ENCODE assay signal across 21 cellular contexts in the genomic region with DNA sequence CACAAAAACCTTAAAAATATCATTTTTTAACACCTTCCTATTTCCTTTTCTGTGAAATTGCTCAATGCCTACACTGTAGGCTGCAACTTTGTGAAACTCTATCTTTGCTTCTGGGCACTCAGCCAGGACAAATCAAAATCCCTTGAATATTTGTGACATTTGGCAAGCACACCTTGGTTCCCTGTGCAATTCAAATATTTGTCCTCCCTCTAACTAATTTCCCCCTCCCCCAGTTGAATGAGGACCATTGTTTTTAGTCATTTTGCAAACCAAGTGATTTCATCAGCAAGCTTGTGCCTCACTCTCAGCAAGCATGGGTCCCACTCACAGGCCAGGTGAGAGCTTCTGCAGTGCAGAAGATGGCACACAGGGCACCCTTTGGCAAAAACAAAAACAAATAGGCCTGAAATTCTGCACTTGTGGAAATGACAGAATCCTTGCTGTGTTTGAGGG.
DNase-seq lines count a peak whose midpoint lies in the region; ATAC-seq lines count a peak whose summit lies in the region.
"Had no signal": no experiment of that assay in that cellular context is flagged by ENCODE, and none has a peak within 500 bp of the region (broad histone marks: within the 10 kb centered on the region; RNA-seq: fewer than 3 reads in every experiment).

No MANE protein-coding gene starts in this region.

- peak; percentile 50 for DNase-seq in COLO668 (lab: John Stamatoyannopoulos, UW; ENCODE audit: unreplicated experiment)
- DNase-seq in NCI-H1105 (lab: John Stamatoyannopoulos, UW): peak; percentile 67
- peak; percentile 36 for DNase-seq in NCI-H345 treated with DMSO at 0.1 percent for 48 hours (lab: John Stamatoyannopoulos, UW; ENCODE audit: unreplicated experiment)
- peak; percentile 73 for DNase-seq in left lobe of liver (ENCODE audit: low spot score)
- no peak for DNase-seq in T-helper 9 cell
- no peak for DNase-seq in GF-D8 (lab: John Stamatoyannopoulos, UW)
- DNase-seq in ACHN: no peak
- DNase-seq: activated CD4-positive, alpha-beta T cell treated with anti-CD3 and anti-CD28 coated beads, Interleukin-2, amount 50 U/mL, for 1 hour; activated naive CD8-positive, alpha-beta T cell treated with anti-CD3 and anti-CD28 coated beads, Interleukin-2, amount 10 ng/mL, durations not matched to agents 7 days and 5 days; endodermal cell; GOT3; KBM-7; MV-4-11; natural killer cell; NCI-H524; OCI-M1; ovary; SIG-M5; T-helper 1 cell had no signal

- ATAC-seq in left lobe of liver (peak; percentile 94), GM21786 (IDR thresholded peaks at IDR 0.05; ENCODE audit: unreplicated experiment) (no peak)
- ATAC-seq: natural killer cell, sciatic nerve had no signal

- in situ Hi-C loops in ACHN (cut with HindIII; ENCODE audit: low pct_ligation_motif_present, low pct_unique_long_range_greater_than_20kb, low sequenced_read_pairs): no loop called here

Comparison
In these comparisons a context has a peak if more than half of its experiments do, and no peak if none do; other contexts are left out.
1. DNase-seq: peak in COLO668 (single experiment), NCI-H1105 (single experiment), NCI-H345 treated with DMSO at 0.1 percent for 48 hours (single experiment) and left lobe of liver (single experiment); none in T-helper 9 cell (single experiment), GF-D8 (single experiment) and ACHN (single experiment).